20 cellular contexts compared by ENCODE assay signal in the genomic region with DNA sequence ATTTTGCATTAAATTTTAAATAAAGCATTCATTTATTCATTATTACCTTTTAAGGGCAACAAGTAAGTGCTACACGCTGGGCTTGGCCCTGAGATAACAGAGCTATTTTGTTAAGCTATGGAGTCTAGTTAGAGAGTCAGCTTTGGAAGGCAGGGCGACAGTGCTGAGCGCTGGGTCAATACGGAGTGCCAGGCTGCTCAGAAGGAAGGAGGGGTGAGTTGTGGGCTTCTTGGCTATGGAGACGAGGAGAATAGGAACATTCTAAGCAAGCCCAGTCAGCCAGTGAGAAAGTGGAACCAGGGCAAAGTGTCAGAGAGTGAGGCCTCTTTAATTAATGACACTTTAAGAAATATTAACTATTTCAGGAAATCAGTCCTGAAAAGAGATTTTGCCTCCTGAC.
"Had no signal": no experiment of that assay in that cellular context is flagged by ENCODE, and none has a peak within 500 bp of the region (broad histone marks: within the 10 kb centered on the region; RNA-seq: fewer than 3 reads in every experiment).

No MANE protein-coding gene starts in this region.

- ATAC-seq: effector memory CD8-positive, alpha-beta T cell; left lobe of liver; naive thymus-derived CD4-positive, alpha-beta T cell; psoas muscle; right cardiac atrium; stimulated activated memory B cell treated with anti-CD40 and anti-IgM and Interleukin-4, amounts not matched to agents 10 μg/mL and 1 μg/mL and 100 μg/mL, for 72 hours had no signal

- DNase-seq: effector memory CD8-positive, alpha-beta T cell; erythroblast; esophagus squamous epithelium; foreskin melanocyte; mesendoderm; midbrain; naive thymus-derived CD4-positive, alpha-beta T cell; psoas muscle; right cardiac atrium; sigmoid colon; stimulated activated CD4-positive, alpha-beta T cell treated with anti-CD3 and anti-CD28 coated beads, Interleukin-2, amount 100 ng/mL, for 24 hours; stimulated activated CD4-positive, alpha-beta T cell treated with anti-CD3 and anti-CD28 coated beads, Interleukin-4, amount 100 ng/mL, for 24 hours; upper lobe of left lung had no signal

- H3K27ac ChIP-seq: coronary artery, esophagus squamous epithelium, neural progenitor cell, parathyroid adenoma, psoas muscle, sigmoid colon, thoracic aorta, tibial nerve, upper lobe of left lung had no signal
